1 cellular context compared by ENCODE assay signal in genomic region chr5:90386099-90386710, GRCh38.
TF ChIP-seq lines count a peak whose summit lies in the region.

No MANE protein-coding gene starts in this region.

TF ChIP-seq in HepG2, 621 proteins besides CTCF, POLR2A, EP300 and RAD21 (continued from another document):
- TF ChIP-seq ZHX1 (CRISPR knock-in tag; IDR thresholded peaks at IDR 0.05; ENCODE audit: low read depth), result no peak
- no peak for TF ChIP-seq HDAC1 (CRISPR knock-in tag; IDR thresholded peaks at IDR 0.05)
- no peak for TF ChIP-seq TRAFD1 (CRISPR knock-in tag; IDR thresholded peaks at IDR 0.05; ENCODE audit: borderline replicate concordance)
- TF ChIP-seq TCF7 (IDR thresholded peaks at IDR 0.05; ENCODE audit: low read depth), result no peak
